Comparison of ENCODE assay signal across 1 cellular context in genomic region chr19:34838753-34839431, GRCh38.
TF ChIP-seq lines count a peak whose summit lies in the region.

No MANE protein-coding gene starts in this region.

TF ChIP-seq in HepG2, 621 proteins besides CTCF, POLR2A, EP300 and RAD21 (continued from another document and continues in another):
- TF ChIP-seq ZNF280B (CRISPR knock-in tag; IDR thresholded peaks at IDR 0.05; ENCODE audit: borderline replicate concordance) (no peak), CSRNP2 (CRISPR knock-in tag; conservative IDR thresholded peaks at IDR 0.05; ENCODE audit: low read depth) (no peak), ZSCAN20 (CRISPR knock-in tag; IDR thresholded peaks at IDR 0.05; ENCODE audit: borderline replicate concordance) (no peak), PHF21A (CRISPR knock-in tag; IDR thresholded peaks at IDR 0.05) (peak; percentile 68), NR0B2 (CRISPR knock-in tag; IDR thresholded peaks at IDR 0.05) (0 out of 2 replicates have a peak, but pooled peaks have one; percentile 51), SOX13 (IDR thresholded peaks at IDR 0.05) (0 out of 2 replicates have a peak, but pooled peaks have one; percentile 18), SOX13 (CRISPR knock-in tag; conservative IDR thresholded peaks at IDR 0.05 in 1 of 2, IDR thresholded peaks at IDR 0.05 in 1 of 2) (no peak; a peak in 1 of 4 replicates), ZNF142 (CRISPR knock-in tag; IDR thresholded peaks at IDR 0.05) (no peak), BCL3 (CRISPR knock-in tag; IDR thresholded peaks at IDR 0.05) (no peak), THAP9 (CRISPR knock-in tag; IDR thresholded peaks at IDR 0.05; ENCODE audit: borderline replicate concordance) (no peak), ZNF619 (CRISPR knock-in tag; IDR thresholded peaks at IDR 0.05) (0 out of 2 replicates have a peak, but pooled peaks have one; percentile 55), ZNF530 (CRISPR knock-in tag; IDR thresholded peaks at IDR 0.05; ENCODE audit: low read depth) (no peak), SKI (IDR thresholded peaks at IDR 0.05; ENCODE audit: partially characterized antibody) (no peak), SKIL (CRISPR knock-in tag; IDR thresholded peaks at IDR 0.05; ENCODE audit: borderline replicate concordance) (no peak), GZF1 (CRISPR knock-in tag; IDR thresholded peaks at IDR 0.05) (no peak), MTA1 (CRISPR knock-in tag; IDR thresholded peaks at IDR 0.05; ENCODE audit: borderline replicate concordance) (peak; percentile 59; the same call in 1 of the 2 replicates), ZNF710 (CRISPR knock-in tag; IDR thresholded peaks at IDR 0.05; ENCODE audit: borderline replicate concordance) (peak; percentile 60; the same call in 1 of the 2 replicates), SALL1 (CRISPR knock-in tag; IDR thresholded peaks at IDR 0.05) (peak; percentile 65; the same call in 1 of the 2 replicates), TEF (CRISPR knock-in tag; IDR thresholded peaks at IDR 0.05) (peak; percentile 53; the same call in 1 of the 2 replicates), LBX2 (CRISPR knock-in tag; IDR thresholded peaks at IDR 0.05; ENCODE audit: borderline replicate concordance) (0 out of 2 replicates have a peak, but pooled peaks have one; percentile 16), ZNF317 (CRISPR knock-in tag; IDR thresholded peaks at IDR 0.05) (0 out of 2 replicates have a peak, but pooled peaks have one; percentile 34), ZFP91 (CRISPR knock-in tag; IDR thresholded peaks at IDR 0.05; ENCODE audit: borderline replicate concordance) (peak; percentile 60; the same call in 1 of the 2 replicates), MEIS2 (CRISPR knock-in tag; IDR thresholded peaks at IDR 0.05) (no peak), ZBTB10 (CRISPR knock-in tag; IDR thresholded peaks at IDR 0.05; ENCODE audit: borderline replicate concordance) (no peak), ONECUT2 (CRISPR knock-in tag; IDR thresholded peaks at IDR 0.05) (no peak)
